ENCODE assay signal across 11 cellular contexts in the genomic region with DNA sequence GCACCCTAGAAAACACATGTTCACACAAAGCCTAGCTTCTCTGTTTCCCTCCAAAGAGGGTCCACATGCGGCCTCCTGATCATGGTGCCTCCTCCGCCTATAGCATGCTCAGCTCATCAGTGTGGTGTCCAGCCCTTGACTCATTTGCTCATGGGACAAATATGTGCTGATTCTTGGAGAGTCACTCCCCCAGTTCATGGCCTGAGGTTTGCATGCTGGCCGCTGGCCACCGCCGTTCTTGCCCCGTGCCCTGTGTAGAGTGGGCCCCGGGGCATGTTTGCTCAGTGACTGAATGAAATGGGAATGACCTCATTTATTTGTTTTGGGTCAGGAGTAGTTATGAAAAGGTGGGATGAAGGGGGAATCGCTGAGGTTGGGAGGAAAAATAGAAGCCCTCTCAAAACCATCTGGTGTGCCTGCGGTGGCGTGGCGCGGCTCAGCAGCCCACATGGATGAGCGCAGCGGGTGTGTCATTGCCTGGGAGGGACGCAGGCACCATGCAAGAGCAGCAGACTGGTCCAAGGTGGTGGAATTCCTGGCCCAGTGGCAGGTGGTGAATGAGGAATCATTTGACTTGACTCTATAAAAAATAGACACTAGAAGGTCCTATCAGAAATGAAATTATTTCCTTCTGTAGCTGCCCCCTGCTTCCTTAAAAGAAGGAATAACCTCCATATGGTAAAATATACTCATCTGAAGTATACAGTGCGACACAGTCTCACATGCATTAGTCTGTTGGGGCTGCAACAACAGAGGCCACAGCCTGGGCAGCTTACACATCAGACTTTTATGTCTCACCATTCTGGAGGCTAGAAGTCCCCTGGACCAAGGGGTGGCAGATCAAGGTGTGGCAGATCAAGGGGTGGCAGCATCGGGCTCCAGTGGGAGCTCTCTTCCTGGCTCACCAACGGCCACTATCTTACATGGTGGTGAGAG. TPM values are rescaled to one million over a fixed set of nuclear protein-coding genes. Genes with fewer than 3 reads are reported as not detected.
DNase-seq lines count a peak whose midpoint lies in the region; ATAC-seq and TF ChIP-seq lines count a peak whose summit lies in the region.
"Had no signal": no experiment of that assay in that cellular context is flagged by ENCODE, and none has a peak within 500 bp of the region (broad histone marks: within the 10 kb centered on the region; RNA-seq: fewer than 3 reads in every experiment).

No MANE protein-coding gene starts in this region.

- no peaks in the 10 kb centered on the region for H3K27me3 ChIP-seq in upper lobe of right lung
- H3K27me3 ChIP-seq: esophagus muscularis mucosa had no signal

- H3K4me1 Mint-ChIP-seq in nephron progenitor cell = peaks cover 8% of the 10 kb centered on the region

- no peaks in the 10 kb centered on the region for H3K9me3 ChIP-seq in upper lobe of right lung
- H3K9me3 ChIP-seq: esophagus muscularis mucosa, neutrophil had no signal

- no peak for TF ChIP-seq CTCF in fibroblast of pulmonary artery (IDR thresholded peaks at IDR 0.05; ENCODE audit: low read length, missing control alignments)
- no peak for TF ChIP-seq CTCF in upper lobe of right lung (IDR thresholded peaks at IDR 0.05)
- no peak for TF ChIP-seq CTCF in nephron progenitor cell (IDR thresholded peaks at IDR 0.05)

- DNase-seq in NCI-H1417 (lab: John Stamatoyannopoulos, UW) = peak; percentile 10 to 81 (median 47)
- DNase-seq in NCI-H1417 treated with DMSO at 0.1 percent for 48 hours (lab: John Stamatoyannopoulos, UW) = no peak
- DNase-seq in RPMI7951 (ENCODE audit: low read depth) = peak; percentile 100
- DNase-seq in fibroblast of pulmonary artery (ENCODE audit: low read depth) = peak; percentile 89
- DNase-seq in upper lobe of right lung = no peak
- no peak for DNase-seq in nephron progenitor cell
- DNase-seq: activated T-cell treated with anti-CD3 and anti-CD28 coated beads, Interleukin-2, amount 50 U/mL, for 72 hours had no signal

- peaks cover 28% of the 10 kb centered on the region for H3K36me3 ChIP-seq in upper lobe of right lung

- intact Hi-C loops in upper lobe of right lung (cut with DNase I) = no loop called here

- H3K4me3 Mint-ChIP-seq in nephron progenitor cell = no peak overlapping the region
- H3K4me3 Mint-ChIP-seq: activated T-cell treated with anti-CD3 and anti-CD28 coated beads, Interleukin-2, amount 50 U/mL, for 72 hours had no signal

- H3K4me1 ChIP-seq in upper lobe of right lung = no peaks in the 10 kb centered on the region

- no peaks in the 10 kb centered on the region for H3K9me3 Mint-ChIP-seq in nephron progenitor cell
- H3K9me3 Mint-ChIP-seq: activated T-cell treated with anti-CD3 and anti-CD28 coated beads, Interleukin-2, amount 50 U/mL, for 72 hours had no signal

- H3K36me3 Mint-ChIP-seq in nephron progenitor cell (ENCODE audit: low read depth) = no peaks in the 10 kb centered on the region

- peaks cover 37% of the 10 kb centered on the region for H3K27me3 Mint-ChIP-seq in nephron progenitor cell (ENCODE audit: low read depth, poor library complexity)

- no peak overlapping the region for H3K27ac ChIP-seq in upper lobe of right lung
- H3K27ac ChIP-seq: neutrophil had no signal

- ATAC-seq in upper lobe of right lung (peak; percentile 77), GM21717 (IDR thresholded peaks at IDR 0.05; ENCODE audit: unreplicated experiment) (no peak), HG03520 (IDR thresholded peaks at IDR 0.05; ENCODE audit: unreplicated experiment) (no peak)
- ATAC-seq: activated T-cell treated with anti-CD3 and anti-CD28 coated beads, Interleukin-2, amount 50 U/mL, for 72 hours had no signal

- H3K4me3 ChIP-seq in fibroblast of pulmonary artery (replicated peaks; ENCODE audit: low read depth, low read length) = no peak overlapping the region
- H3K4me3 ChIP-seq in upper lobe of right lung = no peak overlapping the region
- H3K4me3 ChIP-seq: esophagus muscularis mucosa had no signal

- H3K27ac Mint-ChIP-seq in nephron progenitor cell = no peak overlapping the region
- H3K27ac Mint-ChIP-seq: activated T-cell treated with anti-CD3 and anti-CD28 coated beads, Interleukin-2, amount 50 U/mL, for 72 hours had no signal

RNA-seq across cellular contexts. Expression of gene CRISPLD2, which starts 31.7 kb away (rescaled TPM):
- total RNA-seq in RPMI7951 (2014; rRNA removed; shearing (Covaris generic)) = 7.9 and 8.8 TPM in 2 replicates
- 61.9 TPM for total RNA-seq in upper lobe of right lung

Comparison
In these comparisons a context has a peak if more than half of its experiments do, and no peak if none do; other contexts are left out.
1. DNase-seq: peak in NCI-H1417 (3 of 3), RPMI7951 (single experiment) and fibroblast of pulmonary artery (single experiment); none in NCI-H1417 treated with DMSO at 0.1 percent for 48 hours (single experiment), upper lobe of right lung (single experiment) and nephron progenitor cell (single experiment).